9 cellular contexts compared by ENCODE assay signal in the genomic region with DNA sequence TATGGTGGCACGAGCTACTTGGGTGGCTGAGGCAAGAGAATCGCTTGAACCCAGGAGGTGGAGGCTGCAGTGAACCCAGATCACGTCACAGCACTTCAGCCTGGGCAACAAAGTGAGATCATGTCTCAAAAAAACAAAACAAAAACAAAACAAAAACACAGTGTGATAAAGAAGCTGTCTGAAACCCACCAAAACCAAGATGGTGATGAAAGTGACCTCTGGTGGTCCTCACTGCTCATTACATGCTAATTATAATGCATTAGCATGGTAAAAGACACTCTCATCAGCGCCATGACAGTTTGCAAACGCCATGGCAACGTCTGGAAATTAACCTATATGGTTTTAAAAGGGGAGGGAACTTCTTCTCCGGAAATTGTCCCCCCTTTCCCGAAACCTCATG. TPM values are rescaled to one million over a fixed set of nuclear protein-coding genes. Genes with fewer than 3 reads are reported as not detected.
A peak's percentile ranks its signal among the peaks of the same experiment; 100 is the strongest.
DNase-seq lines count a peak whose midpoint lies in the region; ATAC-seq and TF ChIP-seq lines count a peak whose summit lies in the region.
"Had no signal": no experiment of that assay in that cellular context is flagged by ENCODE, and none has a peak within 500 bp of the region (broad histone marks: within the 10 kb centered on the region; RNA-seq: fewer than 3 reads in every experiment).

No MANE protein-coding gene starts in this region.

- H3K9me3 Mint-ChIP-seq in neural crest cell, result peaks cover 7% of the 10 kb centered on the region
- H3K9me3 Mint-ChIP-seq: dendritic cell treated with granulocyte-macrophage colony-stimulating factor and Interleukin-4, amounts not matched to agents 40 ng/mL and 50 ng/mL, for 4 days had no signal

- peak; percentile 60 for TF ChIP-seq CTCF in 22Rv1 (IDR thresholded peaks at IDR 0.05)
- peak; percentile 18 for TF ChIP-seq CTCF in GM10266 (IDR thresholded peaks at IDR 0.05; ENCODE audit: control insufficient read depth, insufficient read depth, low read depth, missing control alignments)
- TF ChIP-seq CTCF in RWPE1 (conservative IDR thresholded peaks at IDR 0.05; ENCODE audit: low read depth), result peak; percentile 34
- TF ChIP-seq CTCF in epithelial cell of esophagus (IDR thresholded peaks at IDR 0.05; ENCODE audit: insufficient read depth, low read depth, low read length, missing control alignments), result peak; percentile 22
- TF ChIP-seq CTCF in neural crest cell (conservative IDR thresholded peaks at IDR 0.05), result peak; percentile 63
- no peak for TF ChIP-seq CTCF in GM13976 (IDR thresholded peaks at IDR 0.05; ENCODE audit: borderline replicate concordance, control extremely low read depth, extremely low read depth, insufficient read depth, missing control alignments)

- CTCF ChIA-PET in RWPE1 (lab: Yijun Ruan, JAX), result interaction anchor here (0.6 kb wide), 1 partner anchor 64 kb away, joined by 3 read pairs; no protein-coding TSS in a partner anchor

- H3K36me3 Mint-ChIP-seq in neural crest cell (ENCODE audit: low read depth), result no peaks in the 10 kb centered on the region

- in situ Hi-C loops in GM13976 (cut with MboI; ENCODE audit: low sequenced_read_pairs, unreplicated experiment), result loop anchor here (25.0 kb wide), 1 partner anchor 275 kb away; no protein-coding TSS in a partner anchor

- peak overlapping the region; percentile 35 for H3K27ac Mint-ChIP-seq in neural crest cell (ENCODE audit: unreplicated experiment)
- H3K27ac Mint-ChIP-seq: dendritic cell treated with granulocyte-macrophage colony-stimulating factor and Interleukin-4, amounts not matched to agents 40 ng/mL and 50 ng/mL, for 4 days had no signal

- ATAC-seq in HG03095 (IDR thresholded peaks at IDR 0.05; ENCODE audit: unreplicated experiment), result peak; percentile 63
- ATAC-seq in HG02678 (IDR thresholded peaks at IDR 0.05; ENCODE audit: unreplicated experiment), result no peak

- H3K27me3 Mint-ChIP-seq in neural crest cell (ENCODE audit: low read depth), result no peaks in the 10 kb centered on the region
- H3K27me3 Mint-ChIP-seq: dendritic cell treated with granulocyte-macrophage colony-stimulating factor and Interleukin-4, amounts not matched to agents 40 ng/mL and 50 ng/mL, for 4 days had no signal

- POLR2A ChIA-PET in RWPE1 (lab: Yijun Ruan, JAX; ENCODE audit: low non-redundant PET), result no interaction called here

- no peaks in the 10 kb centered on the region for H3K4me1 Mint-ChIP-seq in neural crest cell

- no peak overlapping the region for H3K4me3 Mint-ChIP-seq in neural crest cell
- H3K4me3 Mint-ChIP-seq: dendritic cell treated with granulocyte-macrophage colony-stimulating factor and Interleukin-4, amounts not matched to agents 40 ng/mL and 50 ng/mL, for 4 days had no signal

- no peak overlapping the region for H3K4me3 ChIP-seq in epithelial cell of esophagus (ENCODE audit: low read length)

- no peak overlapping the region for H3K27ac ChIP-seq in 22Rv1
- H3K27ac ChIP-seq in RWPE1, result no peak overlapping the region

- DNase-seq in GM10266 (ENCODE audit: extremely low spot score), result no peak
- DNase-seq in RWPE1 (ENCODE audit: low spot score), result no peak
- DNase-seq in epithelial cell of esophagus (ENCODE audit: low read depth), result peak; percentile 24
- DNase-seq in neural crest cell (ENCODE audit: low read depth, low spot score), result peak; percentile 7
- no peak for DNase-seq in GM13976 (ENCODE audit: low spot score)

RNA-seq across cellular contexts. Expression of gene OPHN1, which starts 29.4 kb away (rescaled TPM):
- 8.3 and 9.4 TPM in 2 replicates for total RNA-seq in neural crest cell

RNA-seq across cellular contexts. Expression of gene YIPF6, which starts 36.2 kb away (rescaled TPM):
- total RNA-seq in neural crest cell, result 35.1 and 37.4 TPM in 2 replicates

Comparison
In these comparisons a context has a peak if more than half of its experiments do, and no peak if none do; other contexts are left out.
1. DNase-seq: peak in epithelial cell of esophagus (single experiment) and neural crest cell (single experiment); none in GM10266 (single experiment), RWPE1 (single experiment) and GM13976 (single experiment).